ENCODE assay signal across 18 cellular contexts in genomic region chr5:92019376-92019990, GRCh38.
DNase-seq lines count a peak whose midpoint lies in the region; ATAC-seq and TF ChIP-seq lines count a peak whose summit lies in the region.
"Had no signal": no experiment of that assay in that cellular context is flagged by ENCODE, and none has a peak within 500 bp of the region (broad histone marks: within the 10 kb centered on the region; RNA-seq: fewer than 3 reads in every experiment).

No MANE protein-coding gene starts in this region.

- H3K36me3 ChIP-seq in RWPE2 (ENCODE audit: low read depth), result no peaks in the 10 kb centered on the region
- H3K36me3 ChIP-seq: BLaER1 had no signal

- ATAC-seq in RWPE2 (ENCODE audit: low read depth) (peak; percentile 89), GM18519 (IDR thresholded peaks at IDR 0.05; ENCODE audit: low FRiP score, unreplicated experiment) (no peak), HG03457 (IDR thresholded peaks at IDR 0.05; ENCODE audit: unreplicated experiment) (no peak)
- ATAC-seq: activated CD8-positive, alpha-beta T cell treated with anti-CD3 and anti-CD28 coated beads, Interleukin-2, amount 10 ng/mL, durations not matched to agents 7 days and 5 days; esophagus mucosa; left cardiac atrium; mucosa of descending colon had no signal

- peak; percentile 52 for DNase-seq in EL
- DNase-seq in HT1080 (ENCODE audit: low read depth), result peak; percentile 70
- no peak for DNase-seq in RWPE2 (ENCODE audit: low spot score)
- DNase-seq in glomerular visceral epithelial cell (ENCODE audit: extremely low spot score), result peak; percentile 36
- DNase-seq in NCI-H2171 (lab: John Stamatoyannopoulos, UW), result no peak
- DNase-seq in DMS153 (lab: John Stamatoyannopoulos, UW), result no peak
- DNase-seq: activated CD8-positive, alpha-beta T cell treated with anti-CD3 and anti-CD28 coated beads, Interleukin-2, amount 10 ng/mL, durations not matched to agents 7 days and 5 days; aorta; left cardiac atrium; mucosa of descending colon; NCI-H187 treated with DMSO at 0.1 percent for 48 hours; occipital lobe had no signal

- no peaks in the 10 kb centered on the region for H3K27me3 ChIP-seq in RWPE2 (ENCODE audit: insufficient read depth, poor library complexity, severe bottlenecking)
- H3K27me3 ChIP-seq: BLaER1, hepatocyte had no signal

- H3K4me1 ChIP-seq in RWPE2 (ENCODE audit: insufficient read depth, poor library complexity, severe bottlenecking), result peaks cover 36% of the 10 kb centered on the region
- H3K4me1 ChIP-seq: BLaER1 had no signal

- H3K27ac ChIP-seq in RWPE2 (ENCODE audit: poor library complexity, severe bottlenecking), result peak overlapping the region; percentile 90
- H3K27ac ChIP-seq: BLaER1, hepatocyte, HL-60 had no signal

- no peak for TF ChIP-seq CTCF in RWPE2 (IDR thresholded peaks at IDR 0.05; ENCODE audit: poor library complexity, severe bottlenecking)

- no peak overlapping the region for H3K4me3 ChIP-seq in RWPE2 (ENCODE audit: severe bottlenecking)
- H3K4me3 ChIP-seq: BLaER1, hepatocyte, mucosa of descending colon had no signal

- H3K9me3 ChIP-seq in RWPE2 (ENCODE audit: severe bottlenecking), result no peaks in the 10 kb centered on the region
- H3K9me3 ChIP-seq: BLaER1, mucosa of descending colon had no signal

Comparison
In these comparisons a context has a peak if more than half of its experiments do, and no peak if none do; other contexts are left out.
1. DNase-seq: peak in EL (single experiment), HT1080 (single experiment) and glomerular visceral epithelial cell (single experiment); none in RWPE2 (single experiment), NCI-H2171 (single experiment) and DMS153 (single experiment).